In genomic region chr6:52761673-52762491, GRCh38 we compare ENCODE assay signal across 1 cellular context.
TF ChIP-seq lines count a peak whose summit lies in the region.

No MANE protein-coding gene starts in this region.

TF ChIP-seq in K562, 482 proteins besides CTCF, POLR2A, EP300 and RAD21:
- TF ChIP-seq PRDM10 (IDR thresholded peaks at IDR 0.05; ENCODE audit: partially characterized antibody): peak; percentile 20
- peak; percentile 72; the same call in 1 of the 2 replicates for TF ChIP-seq SPI1 (IDR thresholded peaks at IDR 0.05; ENCODE audit: borderline replicate concordance, low read depth, low read length)
- 0 out of 2 replicates have a peak, but pooled peaks have one; percentile 23 for TF ChIP-seq ZNF592 (IDR thresholded peaks at IDR 0.05)
